8 cellular contexts compared by ENCODE assay signal in genomic region chr19:47130589-47131168, GRCh38. TPM values are rescaled to one million over a fixed set of nuclear protein-coding genes. Genes with fewer than 3 reads are reported as not detected.
DNase-seq lines count a peak whose midpoint lies in the region; ATAC-seq and TF ChIP-seq lines count a peak whose summit lies in the region.

Gene SAE1 (plus strand): TSS chr19:47130835. CDS start chr19:47130931, 96 bp downstream.

- H3K4me3 ChIP-seq in GM23338 (peak within 1 kb of the TSS; percentile 100), fibroblast of mammary gland (ENCODE audit: control insufficient read depth, low read depth, low read length) (peak within 1 kb of the TSS; percentile 96)

- TF ChIP-seq CTCF in GM23338 (conservative IDR thresholded peaks at IDR 0.05; ENCODE audit: low read depth in 2 of 2) (peak; percentile 21 to 66; a peak in 2 of 4 replicates), LNCAP (IDR thresholded peaks at IDR 0.05) (peak; percentile 40), fibroblast of mammary gland (conservative IDR thresholded peaks at IDR 0.05; ENCODE audit: control insufficient read depth, insufficient read depth, low read depth, low read length) (no peak)

- H3K4me1 ChIP-seq in GM23338 (ENCODE audit: insufficient read depth) = peaks cover 28% of the 10 kb centered on the region

- H4K20me1 ChIP-seq in GM23338 (replicated peaks; ENCODE audit: insufficient read depth) = peaks cover 40% of the 10 kb centered on the region

- peak; percentile 85 for ATAC-seq in GM23338
- ATAC-seq in activated T-helper 17 cell treated with anti-CD3 and anti-CD28 coated beads, Interleukin-2, amount 50 U/mL, for 72 hours (replicated peaks) = peak; percentile 93
- peak; percentile 90 to 93 for ATAC-seq in naive thymus-derived CD8-positive, alpha-beta T cell

- peaks cover 49% of the 10 kb centered on the region for H3K79me2 ChIP-seq in GM23338 (replicated peaks; ENCODE audit: insufficient read depth)

- no peaks in the 10 kb centered on the region for H3K9me2 ChIP-seq in GM23338 (ENCODE audit: insufficient read depth)

- H3K4me3 Mint-ChIP-seq in GM23338 = peak within 1 kb of the TSS; percentile 98
- H3K4me3 Mint-ChIP-seq in activated T-helper 17 cell treated with anti-CD3 and anti-CD28 coated beads, Interleukin-2, amount 50 U/mL, for 72 hours = peak within 1 kb of the TSS; percentile 98
- peak within 1 kb of the TSS; percentile 97 to 100 (median 99) for H3K4me3 Mint-ChIP-seq in naive thymus-derived CD8-positive, alpha-beta T cell

- H3K27ac ChIP-seq in GM23338 (ENCODE audit: low read depth) = peak within 1 kb of the TSS; percentile 97

- peak within 1 kb of the TSS; percentile 98 for H3K27ac Mint-ChIP-seq in GM23338
- H3K27ac Mint-ChIP-seq in activated T-helper 17 cell treated with anti-CD3 and anti-CD28 coated beads, Interleukin-2, amount 50 U/mL, for 72 hours = peak within 1 kb of the TSS; percentile 100
- H3K27ac Mint-ChIP-seq in naive thymus-derived CD8-positive, alpha-beta T cell = peak within 1 kb of the TSS; percentile 92 to 98 (median 94)

- peak within 1 kb of the TSS; percentile 64; the same call in 1 of the 2 replicates for H2AFZ ChIP-seq in GM23338

- H3K9me3 Mint-ChIP-seq in GM23338 = peaks cover 10% of the 10 kb centered on the region
- H3K9me3 Mint-ChIP-seq in activated T-helper 17 cell treated with anti-CD3 and anti-CD28 coated beads, Interleukin-2, amount 50 U/mL, for 72 hours = peaks cover 4% of the 10 kb centered on the region
- H3K9me3 Mint-ChIP-seq in naive thymus-derived CD8-positive, alpha-beta T cell = peaks cover 0 to 2% (median 0%) of the 10 kb centered on the region in 9 donors

- H3K4me1 Mint-ChIP-seq in GM23338 = peaks cover 28% of the 10 kb centered on the region
- H3K4me1 Mint-ChIP-seq in activated T-helper 17 cell treated with anti-CD3 and anti-CD28 coated beads, Interleukin-2, amount 50 U/mL, for 72 hours = peaks cover 28% of the 10 kb centered on the region
- H3K4me1 Mint-ChIP-seq in naive thymus-derived CD8-positive, alpha-beta T cell = peaks cover 35 to 57% (median 54%) of the 10 kb centered on the region in 4 donors

- H3K27me3 Mint-ChIP-seq in GM23338 (ENCODE audit: insufficient read depth, low read depth, poor library complexity) = peaks cover 23% of the 10 kb centered on the region
- no peaks in the 10 kb centered on the region for H3K27me3 Mint-ChIP-seq in activated T-helper 17 cell treated with anti-CD3 and anti-CD28 coated beads, Interleukin-2, amount 50 U/mL, for 72 hours
- peaks cover 0 to 4% (median 0%) of the 10 kb centered on the region in 5 donors for H3K27me3 Mint-ChIP-seq in naive thymus-derived CD8-positive, alpha-beta T cell

- H3K4me2 ChIP-seq in GM23338 = peak within 1 kb of the TSS; percentile 99

- H3K36me3 Mint-ChIP-seq in GM23338 (ENCODE audit: low read depth) = peaks cover 42% of the 10 kb centered on the region
- H3K36me3 Mint-ChIP-seq in activated T-helper 17 cell treated with anti-CD3 and anti-CD28 coated beads, Interleukin-2, amount 50 U/mL, for 72 hours (ENCODE audit: low read depth) = peaks cover 55% of the 10 kb centered on the region
- H3K36me3 Mint-ChIP-seq in naive thymus-derived CD8-positive, alpha-beta T cell = peaks cover 0 to 25% (median 7%) of the 10 kb centered on the region in 3 donors

- POLR2A ChIA-PET in naive thymus-derived CD8-positive, alpha-beta T cell (lab: Charles Lee) = interaction anchor here (0.7 to 4.9 kb wide), 13 partner anchors 15 to 1510 kb away, joined by 3 to 34 read pairs (median 4); partner anchors contain the start of genes CCDC9 and ZC3H4

- peaks cover 16% of the 10 kb centered on the region; the same call in 1 of the 2 replicates for H3K36me3 ChIP-seq in GM23338 (ENCODE audit: insufficient read depth)

- DNase-seq in Daoy (ENCODE audit: low read depth) = peak; percentile 99
- DNase-seq in GM23338 (ENCODE audit: low spot score) = peak; percentile 100
- DNase-seq in RPMI8226 = peak; percentile 93
- DNase-seq in fibroblast of mammary gland (ENCODE audit: low read depth) = peak; percentile 99
- peak; percentile 80 to 98 (median 90) for DNase-seq in naive thymus-derived CD8-positive, alpha-beta T cell
- peak; percentile 80 to 91 (median 86) for DNase-seq in stimulated activated naive CD4-positive, alpha-beta T cell (lab: John Stamatoyannopoulos, UW)

- peaks cover 19% of the 10 kb centered on the region; the same call in 1 of the 2 replicates for H3F3A ChIP-seq in GM23338 (replicated peaks; ENCODE audit: low read depth)

- H3K27me3 ChIP-seq in GM23338 (ENCODE audit: insufficient read depth) = no peaks in the 10 kb centered on the region

TF ChIP-seq in GM23338, 12 proteins besides CTCF, POLR2A, EP300 and RAD21:
- TF ChIP-seq POLR2AphosphoS5 (IDR thresholded peaks at IDR 0.05; ENCODE audit: low read depth) (peak; percentile 94), REST (IDR thresholded peaks at IDR 0.05; ENCODE audit: unreplicated experiment) (peak; percentile 18), STAT1 (IDR thresholded peaks at IDR 0.05; ENCODE audit: unreplicated experiment) (no peak), JUNB (IDR thresholded peaks at IDR 0.05; ENCODE audit: unreplicated experiment) (no peak)

RNA-seq across cellular contexts. Expression of gene SAE1, which starts in this region (rescaled TPM):
- 289 and 321 TPM in 2 replicates for total RNA-seq in Daoy (2014; rRNA removed; shearing (Covaris generic))
- 236 and 258 TPM in 2 replicates for total RNA-seq in GM23338 (2014; rRNA removed; shearing (Covaris generic))
- 108 and 115 TPM in 2 replicates for polyA plus RNA-seq in GM23338 (2016; fragmentation: Nextera tagmentation; extraction: Ambion mirVana)
- 100 to 1,000 TPM; 151 to 184 TPM for total RNA-seq in activated T-helper 17 cell treated with anti-CD3 and anti-CD28 coated beads, Interleukin-2, amount 50 U/mL, for 72 hours
- 10 to 100 TPM; 44.5 to 45.6 TPM for total RNA-seq in naive thymus-derived CD8-positive, alpha-beta T cell
- polyA plus RNA-seq in naive thymus-derived CD8-positive, alpha-beta T cell = 100 to 1,000 TPM; 158 to 174 (median 159) TPM

Comparison
In these comparisons a context has a peak if more than half of its experiments do, and no peak if none do; other contexts are left out.
1. Peak in every context shown above with its lines: DNase-seq, ATAC-seq, H3K4me3 ChIP-seq and H3K27ac ChIP-seq.